21 cellular contexts compared by ENCODE assay signal in genomic region chr10:69896601-69897000, GRCh38.
DNase-seq lines count a peak whose midpoint lies in the region; ATAC-seq and TF ChIP-seq lines count a peak whose summit lies in the region.
"Had no signal": no experiment of that assay in that cellular context is flagged by ENCODE, and none has a peak within 500 bp of the region (broad histone marks: within the 10 kb centered on the region; RNA-seq: fewer than 3 reads in every experiment).

No MANE protein-coding gene starts in this region.

- H3F3A ChIP-seq in neural progenitor cell (ENCODE audit: low read depth): peaks cover 26% of the 10 kb centered on the region

- peaks cover 6% of the 10 kb centered on the region; the same call in 1 of the 2 replicates for H3K36me3 Mint-ChIP-seq in HFFc6 (ENCODE audit: low read depth)
- peaks cover 5% of the 10 kb centered on the region for H3K36me3 Mint-ChIP-seq in chondrocyte (ENCODE audit: low read depth)
- H3K36me3 Mint-ChIP-seq in neural progenitor cell: no peaks in the 10 kb centered on the region

- H3K27ac Mint-ChIP-seq in HFFc6: peak overlapping the region; percentile 86; the same call in 1 of the 2 replicates
- H3K27ac Mint-ChIP-seq in chondrocyte (ENCODE audit: unreplicated experiment): peak overlapping the region; percentile 68
- peak overlapping the region; percentile 83 for H3K27ac Mint-ChIP-seq in neural progenitor cell
- H3K27ac Mint-ChIP-seq: activated B cell treated with CpG ODN at 0.5 μM for 24 hours; activated T-cell treated with anti-CD3 and anti-CD28 coated beads, Interleukin-2, amount 50 U/mL, for 72 hours; T-helper 2 cell treated with Interferon-gamma antibody and Interleukin-4, amounts not matched to agents 5 μg/mL and 100 μg/mL, for 36 hours had no signal

- DNase-seq in AG04450 (ENCODE audit: low read depth, low spot score): no peak
- DNase-seq in HFFc6: no peak
- DNase-seq in chondrocyte (ENCODE audit: low spot score): peak; percentile 64
- DNase-seq in neural progenitor cell (ENCODE audit: low spot score): peak; percentile 57
- no peak for DNase-seq in activated CD4-positive, alpha-beta T cell treated with anti-CD3 and anti-CD28 coated beads, Interleukin-2, amount 50 U/mL, for 4 hours
- no peak for DNase-seq in NCI-H1694 (lab: John Stamatoyannopoulos, UW)
- no peak for DNase-seq in NCI-H526 treated with DMSO at 0.1 percent for 48 hours (lab: John Stamatoyannopoulos, UW)
- DNase-seq: activated B cell treated with CpG ODN at 0.5 μM for 24 hours; activated naive CD4-positive, alpha-beta T cell treated with anti-CD3 and anti-CD28 coated beads, Interleukin-2, amount 50 U/mL, for 16 hours; activated T-cell treated with anti-CD3 and anti-CD28 coated beads, Interleukin-2, amount 50 U/mL, for 72 hours; hippocampal formation; islet precursor cell; KG1; NCI-H2081; NCI-H526; PC-9 had no signal

- H3K27me3 ChIP-seq in AG04450 (ENCODE audit: control insufficient read depth, insufficient read depth, low read length) (no peaks in the 10 kb centered on the region), neural progenitor cell (no peaks in the 10 kb centered on the region)
- H3K27me3 ChIP-seq: SJSA1 had no signal

- POLR2A ChIA-PET in AG04450 (lab: Yijun Ruan, JAX): no interaction called here

- H3K4me3 Mint-ChIP-seq in HFFc6 (peak overlapping the region; percentile 28; the same call in 1 of the 2 replicates), chondrocyte (ENCODE audit: unreplicated experiment) (no peak overlapping the region), neural progenitor cell (no peak overlapping the region)
- H3K4me3 Mint-ChIP-seq: activated B cell treated with CpG ODN at 0.5 μM for 24 hours; activated T-cell treated with anti-CD3 and anti-CD28 coated beads, Interleukin-2, amount 50 U/mL, for 72 hours; T-helper 2 cell treated with Interferon-gamma antibody and Interleukin-4, amounts not matched to agents 5 μg/mL and 100 μg/mL, for 36 hours had no signal

- H4K20me1 ChIP-seq in neural progenitor cell (ENCODE audit: low read depth): no peaks in the 10 kb centered on the region

- H3K27me3 Mint-ChIP-seq in HFFc6 (ENCODE audit: insufficient read depth) (no peaks in the 10 kb centered on the region; the same call in 1 of the 2 replicates), chondrocyte (ENCODE audit: low read depth) (no peaks in the 10 kb centered on the region), neural progenitor cell (ENCODE audit: insufficient read depth, low read depth) (peaks cover 17% of the 10 kb centered on the region)

- H3K27ac ChIP-seq in AG04450 (ENCODE audit: low read depth, low read length): peak overlapping the region; percentile 65
- no peak overlapping the region for H3K27ac ChIP-seq in neural progenitor cell
- H3K27ac ChIP-seq: coronary artery, PC-9, SJSA1 had no signal

- no peak overlapping the region for H3K4me3 ChIP-seq in AG04450 (ENCODE audit: low read depth, low read length)
- H3K4me3 ChIP-seq in neural progenitor cell: no peak overlapping the region
- H3K4me3 ChIP-seq: coronary artery, lung, PC-9, SJSA1 had no signal

- no peaks in the 10 kb centered on the region for H3K36me3 ChIP-seq in neural progenitor cell

- no peaks in the 10 kb centered on the region for H3K79me2 ChIP-seq in neural progenitor cell (ENCODE audit: low read depth)

- peak overlapping the region; percentile 63 for H3K4me2 ChIP-seq in neural progenitor cell
- H3K4me2 ChIP-seq: PC-9 had no signal

- CTCF ChIA-PET in AG04450 (lab: Charles Lee): interaction anchor here (1.2 to 2.4 kb wide), 2 partner anchors 18 to 97 kb away, joined by 3 to 11 read pairs; no protein-coding TSS in a partner anchor

- H3K9me3 Mint-ChIP-seq in HFFc6 (no peaks in the 10 kb centered on the region), chondrocyte (ENCODE audit: low read depth) (no peaks in the 10 kb centered on the region), neural progenitor cell (no peaks in the 10 kb centered on the region)
- H3K9me3 Mint-ChIP-seq: activated B cell treated with CpG ODN at 0.5 μM for 24 hours; activated T-cell treated with anti-CD3 and anti-CD28 coated beads, Interleukin-2, amount 50 U/mL, for 72 hours; T-helper 2 cell treated with Interferon-gamma antibody and Interleukin-4, amounts not matched to agents 5 μg/mL and 100 μg/mL, for 36 hours had no signal

- no peak overlapping the region for H2AFZ ChIP-seq in neural progenitor cell (replicated peaks)
- H2AFZ ChIP-seq: PC-9 had no signal

- no peaks in the 10 kb centered on the region for H3K9me3 ChIP-seq in AG04450 (ENCODE audit: control insufficient read depth, insufficient read depth, low read length)
- no peaks in the 10 kb centered on the region for H3K9me3 ChIP-seq in neural progenitor cell (ENCODE audit: low read depth)
- H3K9me3 ChIP-seq: SJSA1 had no signal

- H3K4me1 Mint-ChIP-seq in HFFc6 (ENCODE audit: low read depth): peaks cover 17% of the 10 kb centered on the region; the same call in 1 of the 2 replicates
- peaks cover 12% of the 10 kb centered on the region for H3K4me1 Mint-ChIP-seq in chondrocyte (ENCODE audit: low read depth)
- peaks cover 48% of the 10 kb centered on the region for H3K4me1 Mint-ChIP-seq in neural progenitor cell
- H3K4me1 Mint-ChIP-seq: activated B cell treated with CpG ODN at 0.5 μM for 24 hours had no signal

- TF ChIP-seq CTCF in AG04450 (IDR thresholded peaks at IDR 0.05; ENCODE audit: low read depth, low read length) (no peak), HFFc6 (IDR thresholded peaks at IDR 0.05) (no peak), chondrocyte (IDR thresholded peaks at IDR 0.05) (no peak), neural progenitor cell (IDR thresholded peaks at IDR 0.05) (no peak)

- peaks cover 50% of the 10 kb centered on the region for H3K4me1 ChIP-seq in neural progenitor cell

- no peak for ATAC-seq in HG03159 (IDR thresholded peaks at IDR 0.05; ENCODE audit: unreplicated experiment)
- ATAC-seq: activated T-cell treated with anti-CD3 and anti-CD28 coated beads, Interleukin-2, amount 50 U/mL, for 72 hours had no signal

- no peak overlapping the region for H3K9ac ChIP-seq in neural progenitor cell

Comparison
In these comparisons a context has a peak if more than half of its experiments do, and no peak if none do; other contexts are left out.
1. DNase-seq: peak in chondrocyte (single experiment) and neural progenitor cell (single experiment); none in AG04450 (single experiment), HFFc6 (single experiment), activated CD4-positive, alpha-beta T cell treated with anti-CD3 and anti-CD28 coated beads, Interleukin-2, amount 50 U/mL, for 4 hours (0 of 2), NCI-H1694 (single experiment) and NCI-H526 treated with DMSO at 0.1 percent for 48 hours (single experiment).
2. Peak in every context shown above with its lines, with median percentiles within 50 percentile points of each other: H3K27ac Mint-ChIP-seq.